Comparison of ENCODE assay signal across 10 cellular contexts in genomic region chr5:151068189-151068570, GRCh38. TPM values are rescaled to one million over a fixed set of nuclear protein-coding genes. Genes with fewer than 3 reads are reported as not detected.
A peak's percentile ranks its signal among the peaks of the same experiment; 100 is the strongest.
DNase-seq lines count a peak whose midpoint lies in the region; ATAC-seq, FAIRE-seq and TF ChIP-seq lines count a peak whose summit lies in the region.
"Had no signal": no experiment of that assay in that cellular context is flagged by ENCODE, and none has a peak within 500 bp of the region (broad histone marks: within the 10 kb centered on the region; RNA-seq: fewer than 3 reads in every experiment).

No MANE protein-coding gene starts in this region.

- peaks cover 92 to 97% of the 10 kb centered on the region in 2 donors for H3K4me1 ChIP-seq in gastrocnemius medialis

- TF ChIP-seq CTCF in bronchial epithelial cell (IDR thresholded peaks at IDR 0.05; ENCODE audit: insufficient read depth, low read length, severe bottlenecking) (no peak), gastrocnemius medialis (IDR thresholded peaks at IDR 0.05 in 4 of 5, conservative IDR thresholded peaks at IDR 0.05 in 1 of 5) (no peak), GM20000 (IDR thresholded peaks at IDR 0.05; ENCODE audit: extremely low read depth, missing control alignments) (no peak)

- in situ Hi-C loops in gastrocnemius medialis (cut with MboI; ENCODE audit: low sequenced_read_pairs in 4 of 4) = no loop called here

- DNase-seq in bronchial epithelial cell (ENCODE audit: low read depth) (no peak), gastrocnemius medialis (no peak), GM20000 (ENCODE audit: low spot score) (no peak), SW480 (ENCODE audit: low spot score) (no peak)
- DNase-seq: activated effector memory CD4-positive, alpha-beta T cell treated with Interleukin-2 at 50 U/mL for 16 hours; head of caudate nucleus had no signal

- peak overlapping the region; percentile 90 to 94 (median 92) for H3K27ac ChIP-seq in gastrocnemius medialis

- intact Hi-C loops in gastrocnemius medialis (cut with DNase I; ENCODE audit: low total_unique reads) = loop anchor here (1.0 kb wide), 1 partner anchor 8 kb away; no protein-coding TSS in a partner anchor

- H3K36me3 ChIP-seq in bronchial epithelial cell (ENCODE audit: control insufficient read depth, insufficient read depth, low read length) (peaks cover 27% of the 10 kb centered on the region), gastrocnemius medialis (no peaks in the 10 kb centered on the region)

- H3K9me3 ChIP-seq in gastrocnemius medialis = no peaks in the 10 kb centered on the region

- TF ChIP-seq POLR2A in gastrocnemius medialis (IDR thresholded peaks at IDR 0.05) = no peak

- no peak overlapping the region for H3K4me3 ChIP-seq in bronchial epithelial cell (ENCODE audit: low read depth, low read length)
- H3K4me3 ChIP-seq in gastrocnemius medialis = no peak overlapping the region

- peak; percentile 40 for FAIRE-seq in bronchial epithelial cell (lab: Jason Lieb, UNC)

- ATAC-seq in GM19043 (IDR thresholded peaks at IDR 0.05; ENCODE audit: low read depth, unreplicated experiment) (peak; percentile 10), HG02970 (IDR thresholded peaks at IDR 0.05; ENCODE audit: low FRiP score, unreplicated experiment) (peak; percentile 17), gastrocnemius medialis (no peak), HG02840 (IDR thresholded peaks at IDR 0.05; ENCODE audit: low FRiP score, unreplicated experiment) (no peak)
- ATAC-seq: Panc1 had no signal

- H3K27me3 ChIP-seq in bronchial epithelial cell (ENCODE audit: control insufficient read depth, insufficient read depth, low read length) = no peaks in the 10 kb centered on the region
- no peaks in the 10 kb centered on the region for H3K27me3 ChIP-seq in gastrocnemius medialis

RNA-seq across cellular contexts. Expression of gene TNIP1, which starts 12.7 kb away (rescaled TPM):
- total RNA-seq in bronchial epithelial cell = 65.6 and 75.3 TPM in 2 replicates
- total RNA-seq in gastrocnemius medialis = 100 to 1,000 TPM; 112 to 228 (median 188) TPM

RNA-seq across cellular contexts. Expression of gene GPX3, which starts 47.8 kb away (rescaled TPM):
- total RNA-seq in bronchial epithelial cell (79.0 and 182 TPM in 2 replicates), gastrocnemius medialis (1,000 to 10,000 TPM in 1 of 4 donors, 100 to 1,000 TPM in 3; 504 to 1,227 (median 655) TPM)

Comparison
In these comparisons a context has a peak if more than half of its experiments do, and no peak if none do; other contexts are left out.
1. ATAC-seq: peak in GM19043 (single experiment) and HG02970 (single experiment); none in gastrocnemius medialis (0 of 2) and HG02840 (single experiment).